Comparison of ENCODE assay signal across 1 cellular context in the genomic region with DNA sequence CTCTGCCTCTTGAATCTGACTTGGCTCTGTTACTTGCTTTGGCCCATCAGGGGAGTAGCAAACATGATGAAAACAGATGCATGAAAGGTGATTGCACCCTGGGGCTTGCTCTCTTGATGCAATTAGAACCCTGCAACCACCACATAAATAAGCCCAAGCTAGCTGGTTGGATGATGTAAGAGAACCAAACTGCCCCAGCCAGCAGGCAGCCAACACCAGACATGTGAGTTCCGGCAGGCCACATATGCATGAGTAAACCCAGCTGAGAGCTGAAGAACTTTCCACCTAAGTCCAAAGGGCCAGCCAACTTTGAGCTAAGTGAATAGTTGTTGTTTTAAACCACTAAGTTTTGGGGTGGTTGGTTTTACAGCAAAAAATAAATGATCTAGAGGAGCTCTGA.
TF ChIP-seq lines count a peak whose summit lies in the region.

No MANE protein-coding gene starts in this region.

TF ChIP-seq in WTC11, 78 proteins besides CTCF, POLR2A, EP300 and RAD21 (continued from another document):
- TF ChIP-seq AR (CRISPR knock-in tag; IDR thresholded peaks at IDR 0.05) = no peak
- TF ChIP-seq, protein P1, sequence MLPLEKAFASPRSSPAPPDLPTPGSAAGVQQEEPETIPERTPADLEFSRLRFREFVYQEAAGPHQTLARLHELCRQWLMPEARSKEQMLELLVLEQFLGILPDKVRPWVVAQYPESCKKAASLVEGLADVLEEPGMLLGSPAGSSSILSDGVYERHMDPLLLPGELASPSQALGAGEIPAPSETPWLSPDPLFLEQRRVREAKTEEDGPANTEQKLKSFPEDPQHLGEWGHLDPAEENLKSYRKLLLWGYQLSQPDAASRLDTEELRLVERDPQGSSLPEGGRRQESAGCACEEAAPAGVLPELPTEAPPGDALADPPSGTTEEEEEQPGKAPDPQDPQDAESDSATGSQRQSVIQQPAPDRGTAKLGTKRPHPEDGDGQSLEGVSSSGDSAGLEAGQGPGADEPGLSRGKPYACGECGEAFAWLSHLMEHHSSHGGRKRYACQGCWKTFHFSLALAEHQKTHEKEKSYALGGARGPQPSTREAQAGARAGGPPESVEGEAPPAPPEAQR (CRISPR knock-in tag; IDR thresholded peaks at IDR 0.05) = no peak
- TF ChIP-seq, protein P2, sequence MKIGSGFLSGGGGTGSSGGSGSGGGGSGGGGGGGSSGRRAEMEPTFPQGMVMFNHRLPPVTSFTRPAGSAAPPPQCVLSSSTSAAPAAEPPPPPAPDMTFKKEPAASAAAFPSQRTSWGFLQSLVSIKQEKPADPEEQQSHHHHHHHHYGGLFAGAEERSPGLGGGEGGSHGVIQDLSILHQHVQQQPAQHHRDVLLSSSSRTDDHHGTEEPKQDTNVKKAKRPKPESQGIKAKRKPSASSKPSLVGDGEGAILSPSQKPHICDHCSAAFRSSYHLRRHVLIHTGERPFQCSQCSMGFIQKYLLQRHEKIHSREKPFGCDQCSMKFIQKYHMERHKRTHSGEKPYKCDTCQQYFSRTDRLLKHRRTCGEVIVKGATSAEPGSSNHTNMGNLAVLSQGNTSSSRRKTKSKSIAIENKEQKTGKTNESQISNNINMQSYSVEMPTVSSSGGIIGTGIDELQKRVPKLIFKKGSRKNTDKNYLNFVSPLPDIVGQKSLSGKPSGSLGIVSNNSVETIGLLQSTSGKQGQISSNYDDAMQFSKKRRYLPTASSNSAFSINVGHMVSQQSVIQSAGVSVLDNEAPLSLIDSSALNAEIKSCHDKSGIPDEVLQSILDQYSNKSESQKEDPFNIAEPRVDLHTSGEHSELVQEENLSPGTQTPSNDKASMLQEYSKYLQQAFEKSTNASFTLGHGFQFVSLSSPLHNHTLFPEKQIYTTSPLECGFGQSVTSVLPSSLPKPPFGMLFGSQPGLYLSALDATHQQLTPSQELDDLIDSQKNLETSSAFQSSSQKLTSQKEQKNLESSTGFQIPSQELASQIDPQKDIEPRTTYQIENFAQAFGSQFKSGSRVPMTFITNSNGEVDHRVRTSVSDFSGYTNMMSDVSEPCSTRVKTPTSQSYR (CRISPR knock-in tag; IDR thresholded peaks at IDR 0.05) = no peak
- TF ChIP-seq ATF1 (CRISPR knock-in tag; IDR thresholded peaks at IDR 0.05) = no peak
TF ChIP-seq in WTC11: peak in this region for 0.
